In the genomic region with DNA sequence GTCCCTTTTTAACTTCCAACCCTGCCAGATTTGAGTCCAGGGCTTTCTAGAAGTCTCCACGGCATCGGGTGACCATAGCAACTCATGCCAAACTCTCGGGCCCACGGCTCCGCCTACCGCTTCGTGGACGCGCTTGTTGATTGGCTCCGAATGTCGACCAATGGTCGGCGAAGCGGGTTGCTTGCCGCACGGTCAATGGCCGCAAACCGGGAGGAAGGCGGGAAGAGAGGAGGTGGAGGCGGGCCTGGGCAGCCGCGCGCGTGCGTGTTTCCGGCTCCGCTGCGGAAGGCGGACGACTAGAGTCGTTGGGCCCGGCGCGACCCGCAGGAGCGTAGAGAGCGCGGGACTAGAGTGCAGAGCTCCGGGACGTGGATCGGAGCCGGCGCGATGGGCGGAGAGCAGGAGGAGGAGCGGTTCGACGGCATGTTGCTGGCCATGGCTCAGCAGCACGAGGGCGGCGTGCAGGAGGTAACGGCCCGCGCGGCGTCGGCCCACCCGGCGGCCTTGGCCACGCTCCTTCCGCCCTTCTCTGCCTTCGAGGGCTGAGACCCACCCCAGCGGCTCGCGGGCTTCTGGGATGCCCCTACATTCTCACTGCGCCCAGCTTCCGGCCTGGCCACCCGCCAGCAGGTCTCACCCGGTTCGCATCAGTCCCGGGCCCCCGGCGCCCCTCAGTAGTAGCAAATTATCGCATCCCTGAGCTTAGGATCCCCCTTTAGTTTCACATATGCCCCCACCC, we compare ENCODE assay signal across 8 cellular contexts. TPM values are rescaled to one million over a fixed set of nuclear protein-coding genes. Genes with fewer than 3 reads are reported as not detected.
DNase-seq lines count a peak whose midpoint lies in the region; ATAC-seq and TF ChIP-seq lines count a peak whose summit lies in the region.

Gene NUDC, plus strand, starts transcription at position 282 of the 739 bp plus-strand sequence. Its CDS starts 106 bp downstream, at position 388.

- H3K27ac Mint-ChIP-seq in natural killer cell, result peak within 1 kb of the TSS; percentile 93 to 97

- no peaks in the 10 kb centered on the region for H3K27me3 Mint-ChIP-seq in natural killer cell (ENCODE audit: low read depth in 2 of 2)

- no peaks in the 10 kb centered on the region for H3K9me3 Mint-ChIP-seq in natural killer cell

- TF ChIP-seq CTCF in natural killer cell (IDR thresholded peaks at IDR 0.05), result no peak

- H3K4me3 Mint-ChIP-seq in natural killer cell, result peak within 1 kb of the TSS; percentile 97

- peaks cover 10% of the 10 kb centered on the region for H3K36me3 ChIP-seq in H7 (replicated peaks; ENCODE audit: control insufficient read depth, insufficient read depth, low read length)

- peak; percentile 96 for DNase-seq in ELF-1 (ENCODE audit: low read depth, low spot score)
- DNase-seq in H7, result peak; percentile 97
- peak; percentile 98 for DNase-seq in M059J (ENCODE audit: low read depth)
- peak; percentile 97 for DNase-seq in SHP77 (lab: John Stamatoyannopoulos, UW)
- DNase-seq in activated effector memory CD4-positive, alpha-beta T cell treated with Interleukin-2 at 50 U/mL for 16 hours, result peak; percentile 94
- peak; percentile 96 for DNase-seq in fibroblast of peridontal ligament (ENCODE audit: extremely low read depth)
- peak; percentile 93 for DNase-seq in natural killer cell
- DNase-seq in stimulated activated naive CD4-positive, alpha-beta T cell treated with Interleukin-2 at 50 U/mL for 16 hours (lab: John Stamatoyannopoulos, UW), result peak; percentile 96

- intact Hi-C loops in natural killer cell (cut with micrococcal nuclease), result loop anchor here (1.0 kb wide), 2 partner anchors 21 to 134 kb away; partner anchors contain the start of genes GPATCH3 and PIGV

- peaks cover 33 to 34% of the 10 kb centered on the region in 2 donors for H3K4me1 Mint-ChIP-seq in natural killer cell

- no peaks in the 10 kb centered on the region for H3K36me3 Mint-ChIP-seq in natural killer cell

- H3K4me3 ChIP-seq in H7 (ENCODE audit: insufficient read depth, low read depth, low read length), result peak within 1 kb of the TSS; percentile 100

- peak; percentile 92 to 98 (median 94) for ATAC-seq in natural killer cell

- H3K27me3 ChIP-seq in H7 (ENCODE audit: control insufficient read depth, insufficient read depth, low read length), result no peaks in the 10 kb centered on the region

RNA-seq across cellular contexts. Expression of gene NUDC, which starts in this region (rescaled TPM):
- 65.3 and 76.4 TPM in 2 replicates for total RNA-seq in H7 (2014; rRNA removed; shearing (Covaris generic))
- 63.5 and 80.9 TPM in 2 replicates for total RNA-seq in M059J (2014; rRNA removed; shearing (Covaris generic))
- total RNA-seq in natural killer cell, result 10 to 100 TPM; 43.6 to 46.6 (median 43.7) TPM

Comparison
In these comparisons a context has a peak if more than half of its experiments do, and no peak if none do; other contexts are left out.
1. Peak in every context shown above with its lines: DNase-seq, ATAC-seq and H3K4me3 ChIP-seq.